1 cellular context compared by ENCODE assay signal in the genomic region with DNA sequence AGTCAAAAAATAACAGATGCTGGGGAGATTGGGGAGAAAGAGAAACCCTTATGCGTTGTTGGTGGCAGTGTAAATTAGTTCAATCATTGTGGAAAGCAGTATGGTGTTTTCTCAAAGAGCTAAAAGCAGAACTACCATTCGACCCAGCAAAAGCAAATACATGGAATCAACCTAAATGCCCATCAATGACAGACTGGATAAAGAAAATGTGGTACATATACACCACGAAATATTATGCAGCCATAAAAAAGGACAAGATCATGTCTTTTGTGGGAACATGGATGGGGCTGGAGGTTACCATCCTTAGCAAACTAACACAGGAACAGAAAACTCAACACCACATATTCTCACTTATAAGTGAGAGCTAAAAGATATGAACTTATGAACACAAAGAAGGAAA.
TF ChIP-seq lines count a peak whose summit lies in the region.

No MANE protein-coding gene starts in this region.

TF ChIP-seq in SK-N-SH, 30 proteins besides CTCF, POLR2A, EP300 and RAD21 (continued from another document):
- TF ChIP-seq REST (IDR thresholded peaks at IDR 0.05; ENCODE audit: low read depth, low read length) = no peak
- no peak for TF ChIP-seq TEAD4 (IDR thresholded peaks at IDR 0.05; ENCODE audit: borderline replicate concordance, insufficient read depth)
- TF ChIP-seq, protein P1, sequence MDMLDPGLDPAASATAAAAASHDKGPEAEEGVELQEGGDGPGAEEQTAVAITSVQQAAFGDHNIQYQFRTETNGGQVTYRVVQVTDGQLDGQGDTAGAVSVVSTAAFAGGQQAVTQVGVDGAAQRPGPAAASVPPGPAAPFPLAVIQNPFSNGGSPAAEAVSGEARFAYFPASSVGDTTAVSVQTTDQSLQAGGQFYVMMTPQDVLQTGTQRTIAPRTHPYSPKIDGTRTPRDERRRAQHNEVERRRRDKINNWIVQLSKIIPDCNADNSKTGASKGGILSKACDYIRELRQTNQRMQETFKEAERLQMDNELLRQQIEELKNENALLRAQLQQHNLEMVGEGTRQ (IDR thresholded peaks at IDR 0.05; ENCODE audit: borderline replicate concordance, low read depth, low read length) = no peak
- no peak for TF ChIP-seq NFIC (IDR thresholded peaks at IDR 0.05; ENCODE audit: borderline replicate concordance)
- no peak for TF ChIP-seq EZH2phosphoT487 (IDR thresholded peaks at IDR 0.05; ENCODE audit: borderline replicate concordance, low read depth)
- no peak for TF ChIP-seq JUND (IDR thresholded peaks at IDR 0.05)
- no peak for TF ChIP-seq POLR2AphosphoS5 (IDR thresholded peaks at IDR 0.05; ENCODE audit: low read depth, low read length)
- no peak for TF ChIP-seq ELF1 (IDR thresholded peaks at IDR 0.05)
- TF ChIP-seq GABPA (IDR thresholded peaks at IDR 0.05; ENCODE audit: low read depth) = no peak
- no peak for TF ChIP-seq GATA2 (CRISPR knock-in tag; IDR thresholded peaks at IDR 0.05)
- no peak for TF ChIP-seq FOSL2 (IDR thresholded peaks at IDR 0.05; ENCODE audit: borderline replicate concordance, low read depth)
